19 cellular contexts compared by ENCODE assay signal in genomic region chr1:223492044-223492443, GRCh38.
"Had no signal": no experiment of that assay in that cellular context is flagged by ENCODE, and none has a peak within 500 bp of the region (broad histone marks: within the 10 kb centered on the region; RNA-seq: fewer than 3 reads in every experiment).

No MANE protein-coding gene starts in this region.

- H3K4me3 ChIP-seq: body of pancreas, right atrium auricular region, vagina had no signal

- H3K9me3 Mint-ChIP-seq: activated naive CD8-positive, alpha-beta T cell treated with anti-CD3 and anti-CD28 coated beads for 36 hours; stimulated activated memory B cell treated with anti-CD40 and anti-IgM and Interleukin-4, amounts not matched to agents 10 μg/mL and 1 μg/mL and 100 μg/mL, for 72 hours had no signal

- ATAC-seq: activated T-cell treated with anti-CD3 and anti-CD28 coated beads, Interleukin-2, amount 50 U/mL, for 72 hours; body of pancreas; left colon; naive thymus-derived CD8-positive, alpha-beta T cell; stimulated activated memory B cell treated with anti-CD40 and anti-IgM and Interleukin-4, amounts not matched to agents 10 μg/mL and 1 μg/mL and 100 μg/mL, for 72 hours had no signal

- H3K9me3 ChIP-seq: body of pancreas, neutrophil, right atrium auricular region, vagina had no signal

- H3K4me1 Mint-ChIP-seq: activated naive CD8-positive, alpha-beta T cell treated with anti-CD3 and anti-CD28 coated beads for 36 hours; stimulated activated memory B cell treated with anti-CD40 and anti-IgM and Interleukin-4, amounts not matched to agents 10 μg/mL and 1 μg/mL and 100 μg/mL, for 72 hours had no signal

- H3K27ac Mint-ChIP-seq: activated naive CD8-positive, alpha-beta T cell treated with anti-CD3 and anti-CD28 coated beads for 36 hours; activated T-cell treated with anti-CD3 and anti-CD28 coated beads, Interleukin-2, amount 50 U/mL, for 72 hours; naive thymus-derived CD8-positive, alpha-beta T cell; stimulated activated memory B cell treated with anti-CD40 and anti-IgM and Interleukin-4, amounts not matched to agents 10 μg/mL and 1 μg/mL and 100 μg/mL, for 72 hours had no signal

- H3K27me3 Mint-ChIP-seq: naive thymus-derived CD8-positive, alpha-beta T cell had no signal

- H3K27ac ChIP-seq: body of pancreas, neutrophil, parathyroid adenoma, right atrium auricular region, vagina had no signal

- H3K27me3 ChIP-seq: body of pancreas, right atrium auricular region, vagina had no signal

- H3K36me3 Mint-ChIP-seq: activated naive CD8-positive, alpha-beta T cell treated with anti-CD3 and anti-CD28 coated beads for 36 hours; naive thymus-derived CD8-positive, alpha-beta T cell; stimulated activated memory B cell treated with anti-CD40 and anti-IgM and Interleukin-4, amounts not matched to agents 10 μg/mL and 1 μg/mL and 100 μg/mL, for 72 hours had no signal

- H3K4me1 ChIP-seq: body of pancreas, parathyroid adenoma, right atrium auricular region, vagina had no signal

- DNase-seq: activated CD4-positive, alpha-beta T cell treated with anti-CD3 and anti-CD28 coated beads for 48 hours; activated CD8-positive, alpha-beta memory T cell treated with anti-CD3 and anti-CD28 coated beads, Interleukin-2, amount 50 U/mL, for 48 hours; activated gamma-delta T cell; activated naive CD8-positive, alpha-beta T cell treated with anti-CD3 and anti-CD28 coated beads for 36 hours; activated T-cell treated with anti-CD3 and anti-CD28 coated beads, Interleukin-2, amount 50 U/mL, for 72 hours; amygdala; body of pancreas; cerebellar nuclear complex; effector CD8-positive, alpha-beta T cell; foreskin melanocyte; left colon; naive thymus-derived CD8-positive, alpha-beta T cell; stimulated activated CD4-positive, alpha-beta T cell treated with anti-CD3 and anti-CD28 coated beads, Interleukin-2, amount 100 ng/mL, for 48 hours; T-helper 2 cell had no signal

- H3K36me3 ChIP-seq: neutrophil, right atrium auricular region, vagina had no signal

- H3K4me3 Mint-ChIP-seq: activated naive CD8-positive, alpha-beta T cell treated with anti-CD3 and anti-CD28 coated beads for 36 hours; activated T-cell treated with anti-CD3 and anti-CD28 coated beads, Interleukin-2, amount 50 U/mL, for 72 hours; naive thymus-derived CD8-positive, alpha-beta T cell; stimulated activated memory B cell treated with anti-CD40 and anti-IgM and Interleukin-4, amounts not matched to agents 10 μg/mL and 1 μg/mL and 100 μg/mL, for 72 hours had no signal
